In the genomic region with DNA sequence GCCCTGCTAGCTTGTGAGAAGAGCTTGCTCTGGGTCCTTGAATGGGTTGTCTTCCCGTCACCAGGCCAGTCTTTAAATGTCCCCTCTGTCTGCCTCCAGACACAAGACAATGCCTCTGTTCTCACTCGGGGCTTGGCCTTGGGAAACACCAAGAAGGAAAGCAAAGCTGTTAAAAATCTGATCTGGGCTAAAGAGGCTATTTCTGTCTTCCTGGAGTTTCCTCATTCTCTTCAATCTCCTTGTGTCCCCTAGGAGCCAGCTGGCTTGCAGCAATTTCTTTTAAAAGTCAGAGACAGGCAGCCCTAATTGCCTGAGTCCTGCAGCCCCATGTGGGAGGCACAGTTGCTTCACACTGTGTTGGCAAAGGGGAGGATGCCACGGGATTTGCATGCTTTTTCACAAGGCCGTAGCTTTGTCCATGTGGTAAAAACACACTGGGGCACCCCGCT, we compare ENCODE assay signal across 15 cellular contexts. TPM values are rescaled to one million over a fixed set of nuclear protein-coding genes. Genes with fewer than 3 reads are reported as not detected.
DNase-seq lines count a peak whose midpoint lies in the region; ATAC-seq and TF ChIP-seq lines count a peak whose summit lies in the region.
"Had no signal": no experiment of that assay in that cellular context is flagged by ENCODE, and none has a peak within 500 bp of the region (broad histone marks: within the 10 kb centered on the region; RNA-seq: fewer than 3 reads in every experiment).

No MANE protein-coding gene starts in this region.

- peaks cover 14% of the 10 kb centered on the region for H3K27me3 Mint-ChIP-seq in activated T-cell treated with anti-CD3 and anti-CD28 coated beads, Interleukin-2, amount 50 U/mL, for 24 hours

- no peaks in the 10 kb centered on the region for H3K36me3 ChIP-seq in mesodermal cell (ENCODE audit: control insufficient read depth, insufficient read depth, low read length)
- no peaks in the 10 kb centered on the region for H3K36me3 ChIP-seq in testis (ENCODE audit: low read depth, missing control alignments)

- TF ChIP-seq CTCF in coronary artery (IDR thresholded peaks at IDR 0.05) (no peak), testis (IDR thresholded peaks at IDR 0.05) (no peak)

- H3K27ac ChIP-seq in coronary artery (peak overlapping the region in 1 of 2 donors; percentile 44), mesodermal cell (ENCODE audit: low read depth, low read length, severe bottlenecking) (peak overlapping the region; percentile 62), testis (peak overlapping the region; percentile 48 to 68)

- 61 to 73% methylated on average over 3 to 4 of the region's 5 CpGs for WGBS in mesodermal cell (ENCODE audit: insufficient coverage in 2 of 2), 2 experiments
- 21% methylated on average over 4 to 5 of the region's 5 CpGs for WGBS in testis, 2 donors

- peaks cover 3% of the 10 kb centered on the region for H3K4me1 ChIP-seq in mesodermal cell (ENCODE audit: control insufficient read depth, insufficient read depth, low read length, poor library complexity, severe bottlenecking)
- H3K4me1 ChIP-seq in testis: peaks cover 28% of the 10 kb centered on the region

- no peak for ATAC-seq in GM18498 (IDR thresholded peaks at IDR 0.05; ENCODE audit: unreplicated experiment)
- ATAC-seq: activated naive CD4-positive, alpha-beta T cell treated with anti-CD3 and anti-CD28 coated beads, Interleukin-2, amount 50 U/mL, for 72 hours had no signal

- peaks cover 44% of the 10 kb centered on the region for H3K4me1 Mint-ChIP-seq in activated T-cell treated with anti-CD3 and anti-CD28 coated beads, Interleukin-2, amount 50 U/mL, for 24 hours (ENCODE audit: low read depth)

- no peak for DNase-seq in activated T-cell treated with anti-CD3 and anti-CD28 coated beads, Interleukin-2, amount 50 U/mL, for 24 hours
- DNase-seq in activated T-cell treated with anti-CD3 and anti-CD28 coated beads, Interleukin-2, amount 50 U/mL, for 48 hours: no peak
- no peak for DNase-seq in coronary artery (ENCODE audit: low spot score)
- peak; percentile 77 for DNase-seq in testis
- no peak for DNase-seq in stimulated activated CD4-positive, alpha-beta T cell treated with anti-CD3 and anti-CD28 coated beads, Interleukin-2, amount 100 ng/mL, for 48 hours
- no peak for DNase-seq in cerebellar nuclear complex (lab: John Stamatoyannopoulos, UW)
- DNase-seq: activated CD4-positive, alpha-beta T cell treated with anti-CD3 and anti-CD28 coated beads, Interleukin-2, amount 50 U/mL, for 1 hour; H9; islet precursor cell; KG1; SHP77 treated with DMSO at 0.1 percent for 48 hours had no signal

- H3K27ac Mint-ChIP-seq in activated T-cell treated with anti-CD3 and anti-CD28 coated beads, Interleukin-2, amount 50 U/mL, for 24 hours: peak overlapping the region; percentile 8
- H3K27ac Mint-ChIP-seq: activated naive CD4-positive, alpha-beta T cell treated with anti-CD3 and anti-CD28 coated beads, Interleukin-2, amount 50 U/mL, for 72 hours had no signal

- intact Hi-C loops in testis (cut with DNase I; ENCODE audit: low total_unique reads): no loop called here

- no peaks in the 10 kb centered on the region for H3K9me3 Mint-ChIP-seq in activated T-cell treated with anti-CD3 and anti-CD28 coated beads, Interleukin-2, amount 50 U/mL, for 24 hours
- H3K9me3 Mint-ChIP-seq: activated naive CD4-positive, alpha-beta T cell treated with anti-CD3 and anti-CD28 coated beads, Interleukin-2, amount 50 U/mL, for 72 hours; H9 had no signal

- H3K36me3 Mint-ChIP-seq in activated T-cell treated with anti-CD3 and anti-CD28 coated beads, Interleukin-2, amount 50 U/mL, for 24 hours (ENCODE audit: low read depth): no peaks in the 10 kb centered on the region
- H3K36me3 Mint-ChIP-seq: activated naive CD4-positive, alpha-beta T cell treated with anti-CD3 and anti-CD28 coated beads, Interleukin-2, amount 50 U/mL, for 72 hours had no signal

- no peak for TF ChIP-seq POLR2A in testis (IDR thresholded peaks at IDR 0.05)

- H3K4me3 Mint-ChIP-seq in activated T-cell treated with anti-CD3 and anti-CD28 coated beads, Interleukin-2, amount 50 U/mL, for 24 hours: no peak overlapping the region
- H3K4me3 Mint-ChIP-seq: H9 had no signal

- H3K9me3 ChIP-seq in mesodermal cell (ENCODE audit: control insufficient read depth, low read length): no peaks in the 10 kb centered on the region
- H3K9me3 ChIP-seq in testis: no peaks in the 10 kb centered on the region

- no peaks in the 10 kb centered on the region for H3K27me3 ChIP-seq in testis

- H3K4me3 ChIP-seq in coronary artery (peak overlapping the region; percentile 5), mesodermal cell (ENCODE audit: extremely low read depth, insufficient read depth, low read length, poor library complexity, severe bottlenecking) (no peak overlapping the region), testis (no peak overlapping the region)

RNA-seq across cellular contexts. Expression of gene DNAI2, which starts 2.6 kb away (rescaled TPM):
- polyA plus RNA-seq in mesodermal cell (2013, experiment 1 of 2): not detected
- polyA plus RNA-seq in mesodermal cell (2013, experiment 2 of 2): not detected
- 10 to 100 TPM; 19.6 to 26.9 TPM for total RNA-seq in testis
- polyA plus RNA-seq in testis (ENCODE audit: insufficient read depth, low read depth, low replicate concordance): 80.5 TPM
- total RNA-seq: H9, pulmonary artery endothelial cell had no signal

RNA-seq across cellular contexts. Expression of gene KIF19, which starts 49.4 kb away (rescaled TPM):
- 0.29 TPM for polyA plus RNA-seq in mesodermal cell (2013, experiment 1 of 2)
- 0.20 TPM for polyA plus RNA-seq in mesodermal cell (2013, experiment 2 of 2)
- 1 to 10 TPM; 3.0 to 3.3 TPM for total RNA-seq in testis
- polyA plus RNA-seq in testis (ENCODE audit: insufficient read depth, low read depth, low replicate concordance): 2.0 TPM
